Comparison of ENCODE assay signal across 8 cellular contexts in genomic region chr18:48230459-48231113, GRCh38.
DNase-seq lines count a peak whose midpoint lies in the region; ATAC-seq, FAIRE-seq and TF ChIP-seq lines count a peak whose summit lies in the region.

No MANE protein-coding gene starts in this region.

- H3K4me1 Mint-ChIP-seq in astrocyte (ENCODE audit: low read depth, unreplicated experiment): peaks cover 9% of the 10 kb centered on the region

- no peak for TF ChIP-seq EP300 in transverse colon (IDR thresholded peaks at IDR 0.05; ENCODE audit: low read depth)

- H3K4me1 ChIP-seq in astrocyte (ENCODE audit: insufficient read depth, low read length) (no peaks in the 10 kb centered on the region), transverse colon (no peaks in the 10 kb centered on the region)

- H3K9ac ChIP-seq in astrocyte (ENCODE audit: low read length): no peak overlapping the region

- H3K36me3 Mint-ChIP-seq in astrocyte (ENCODE audit: low read depth, unreplicated experiment): no peaks in the 10 kb centered on the region

- H3K79me2 ChIP-seq in astrocyte (ENCODE audit: insufficient read depth, low read length): no peaks in the 10 kb centered on the region

- no peak overlapping the region for H2AFZ ChIP-seq in astrocyte (ENCODE audit: low read depth, low read length)

- TF ChIP-seq POLR2A in H54 (IDR thresholded peaks at IDR 0.05; ENCODE audit: low read depth, low read length): no peak
- TF ChIP-seq POLR2A in transverse colon (IDR thresholded peaks at IDR 0.05): no peak

- TF ChIP-seq CTCF in astrocyte (IDR thresholded peaks at IDR 0.05; ENCODE audit: insufficient read depth, low read depth, low read length): peak; percentile 56
- peak; percentile 32 to 70 (median 51) for TF ChIP-seq CTCF in transverse colon (IDR thresholded peaks at IDR 0.05)

- H3K27me3 ChIP-seq in astrocyte (ENCODE audit: insufficient read depth, low read length) (peaks cover 13% of the 10 kb centered on the region), transverse colon (no peaks in the 10 kb centered on the region)

- H3K4me3 Mint-ChIP-seq in astrocyte (ENCODE audit: unreplicated experiment): no peak overlapping the region

- H3K27ac Mint-ChIP-seq in astrocyte (ENCODE audit: unreplicated experiment): no peak overlapping the region

- H3K4me3 ChIP-seq in astrocyte (ENCODE audit: insufficient read depth, low read depth, low read length): no peak overlapping the region
- no peak overlapping the region for H3K4me3 ChIP-seq in transverse colon

- FAIRE-seq in H54 (lab: Jason Lieb, UNC): no peak
- no peak for FAIRE-seq in astrocyte (lab: Jason Lieb, UNC)

- intact Hi-C loops in transverse colon (cut with DNase I; ENCODE audit: low total_unique reads): no loop called here

- WGBS in transverse colon (ENCODE audit: low coverage in 1 of 2), 2 donors: 34 to 57% methylated on average over 3 to 7 of the region's 7 CpGs

- no peaks in the 10 kb centered on the region for H4K20me1 ChIP-seq in astrocyte (ENCODE audit: insufficient read depth, low read length)

- peaks cover 50% of the 10 kb centered on the region for H3K27me3 Mint-ChIP-seq in astrocyte (ENCODE audit: low read depth, unreplicated experiment)

- H3K9me3 ChIP-seq in astrocyte (ENCODE audit: insufficient read depth, low read depth, low read length) (no peaks in the 10 kb centered on the region), transverse colon (no peaks in the 10 kb centered on the region)

- DNase-seq in COR-L47 (lab: John Stamatoyannopoulos, UW) (peak; percentile 88), H54 (ENCODE audit: insufficient read length, low spot score) (peak; percentile 54), NCI-H345 treated with DMSO at 0.1 percent for 48 hours (lab: John Stamatoyannopoulos, UW; ENCODE audit: unreplicated experiment) (peak; percentile 34), astrocyte (ENCODE audit: low read depth) (peak; percentile 15), islet precursor cell (peak; percentile 89), transverse colon (peak; percentile 75)
- no peak for DNase-seq in activated CD4-positive, CD25-positive, alpha-beta regulatory T cell (lab: John Stamatoyannopoulos, UW)

- H3K9me3 Mint-ChIP-seq in astrocyte (ENCODE audit: unreplicated experiment): peaks cover 2% of the 10 kb centered on the region

- H3K36me3 ChIP-seq in astrocyte (ENCODE audit: insufficient read depth, low read length): no peaks in the 10 kb centered on the region
- no peaks in the 10 kb centered on the region for H3K36me3 ChIP-seq in transverse colon

- in situ Hi-C loops in transverse colon (cut with MboI; ENCODE audit: low pct_ligation_motif_present in 1 of 4, low pct_unique_long_range_greater_than_20kb in 1 of 4, low sequenced_read_pairs in 3 of 4): no loop called here

- H3K27ac ChIP-seq in astrocyte (ENCODE audit: low read depth, low read length): no peak overlapping the region
- no peak overlapping the region for H3K27ac ChIP-seq in transverse colon

- no peak for ATAC-seq in HG02623 (IDR thresholded peaks at IDR 0.05; ENCODE audit: unreplicated experiment)

- no peak overlapping the region for H3K4me2 ChIP-seq in astrocyte (ENCODE audit: low read length)

Comparison
In these comparisons a context has a peak if more than half of its experiments do, and no peak if none do; other contexts are left out.
1. DNase-seq: peak in COR-L47 (single experiment), H54 (single experiment), NCI-H345 treated with DMSO at 0.1 percent for 48 hours (single experiment), astrocyte (single experiment), islet precursor cell (single experiment) and transverse colon (single experiment); none in activated CD4-positive, CD25-positive, alpha-beta regulatory T cell (0 of 4).